17 cellular contexts compared by ENCODE assay signal in the genomic region with DNA sequence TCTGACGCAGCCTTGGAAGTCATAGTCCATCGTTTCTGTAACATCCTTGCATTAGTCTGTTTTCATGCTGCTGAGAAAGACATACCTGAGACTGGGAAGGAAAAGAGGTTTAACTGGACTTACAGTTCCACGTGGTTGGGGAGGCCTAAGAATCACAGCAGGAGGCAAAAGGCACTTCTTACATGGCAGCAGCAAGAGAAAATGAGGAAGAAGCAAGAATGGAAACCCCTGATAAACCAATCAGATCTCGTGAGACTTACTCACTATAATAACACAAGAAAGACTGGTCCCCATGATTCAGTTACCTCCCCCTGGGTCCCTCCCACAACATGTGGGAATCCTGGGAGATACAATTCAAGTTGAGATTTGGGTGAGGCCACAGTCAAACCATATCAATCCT. TPM values are rescaled to one million over a fixed set of nuclear protein-coding genes. Genes with fewer than 3 reads are reported as not detected.
"Had no signal": no experiment of that assay in that cellular context is flagged by ENCODE, and none has a peak within 500 bp of the region (broad histone marks: within the 10 kb centered on the region; RNA-seq: fewer than 3 reads in every experiment).

No MANE protein-coding gene starts in this region.

RNA-seq across cellular contexts. Expression of a gene that starts 40.2 kb away (rescaled TPM):
- total RNA-seq: dorsolateral prefrontal cortex; endodermal cell; esophagus mucosa; gastrocnemius medialis; glomerular endothelial cell; left ventricle myocardium superior; lower lobe of right lung; mesenteric fat pad; myocyte; naive thymus-derived CD8-positive, alpha-beta T cell; ovary; psoas muscle; renal cortical epithelial cell; spleen; testis; upper lobe of left lung; uterus had no signal

RNA-seq across cellular contexts. Expression of a gene that starts 43.4 kb away (rescaled TPM):
- total RNA-seq: endodermal cell; esophagus mucosa; gastrocnemius medialis; glomerular endothelial cell; left ventricle myocardium superior; mesenteric fat pad; myocyte; naive thymus-derived CD8-positive, alpha-beta T cell; psoas muscle; renal cortical epithelial cell had no signal

RNA-seq across cellular contexts. Expression of a gene that starts 48.4 kb away (rescaled TPM):
- total RNA-seq: endodermal cell; esophagus mucosa; gastrocnemius medialis; glomerular endothelial cell; left ventricle myocardium superior; lower lobe of right lung; mesenteric fat pad; myocyte; naive thymus-derived CD8-positive, alpha-beta T cell; psoas muscle; renal cortical epithelial cell; testis; uterus had no signal
